Comparison of ENCODE assay signal across 15 cellular contexts in genomic region chr15:62430056-62430455, GRCh38. TPM values are rescaled to one million over a fixed set of nuclear protein-coding genes. Genes with fewer than 3 reads are reported as not detected.
DNase-seq lines count a peak whose midpoint lies in the region; ATAC-seq, FAIRE-seq and TF ChIP-seq lines count a peak whose summit lies in the region.
"Had no signal": no experiment of that assay in that cellular context is flagged by ENCODE, and none has a peak within 500 bp of the region (broad histone marks: within the 10 kb centered on the region; RNA-seq: fewer than 3 reads in every experiment).

No MANE protein-coding gene starts in this region.

- no peaks in the 10 kb centered on the region for H3K27me3 ChIP-seq in Caco-2 (replicated peaks; ENCODE audit: control insufficient read depth, insufficient read depth, low read length)
- H3K27me3 ChIP-seq in astrocyte (ENCODE audit: insufficient read depth, low read length), result no peaks in the 10 kb centered on the region
- no peaks in the 10 kb centered on the region for H3K27me3 ChIP-seq in pancreas
- no peaks in the 10 kb centered on the region for H3K27me3 ChIP-seq in transverse colon

- no peak for TF ChIP-seq EP300 in transverse colon (IDR thresholded peaks at IDR 0.05; ENCODE audit: low read depth)

- H3K36me3 ChIP-seq in Caco-2 (ENCODE audit: control insufficient read depth, insufficient read depth, low read length) (no peaks in the 10 kb centered on the region; the same call in 1 of the 2 replicates), astrocyte (ENCODE audit: insufficient read depth, low read length) (no peaks in the 10 kb centered on the region), pancreas (no peaks in the 10 kb centered on the region), transverse colon (no peaks in the 10 kb centered on the region)

- TF ChIP-seq CTCF in Caco-2 (IDR thresholded peaks at IDR 0.05; ENCODE audit: insufficient read depth in 1 of 2, low read depth in 1 of 2, low read length in 1 of 2, severe bottlenecking in 1 of 2, unreplicated experiment in 1 of 2), result no peak
- TF ChIP-seq CTCF in astrocyte (IDR thresholded peaks at IDR 0.05; ENCODE audit: insufficient read depth, low read depth, low read length), result no peak
- no peak for TF ChIP-seq CTCF in pancreas (IDR thresholded peaks at IDR 0.05)
- no peak for TF ChIP-seq CTCF in transverse colon (IDR thresholded peaks at IDR 0.05)

- CTCF ChIA-PET in Caco-2 (lab: Charles Lee), result no interaction called here

- H3K27ac ChIP-seq in astrocyte (ENCODE audit: low read depth, low read length), result no peak overlapping the region
- H3K27ac ChIP-seq in pancreas, result no peak overlapping the region
- peak overlapping the region in 3 of 4 donors; percentile 30 to 57 (median 53) for H3K27ac ChIP-seq in transverse colon

- peak overlapping the region; percentile 82 for H3K27ac Mint-ChIP-seq in Caco-2 (ENCODE audit: unreplicated experiment)
- no peak overlapping the region for H3K27ac Mint-ChIP-seq in astrocyte (ENCODE audit: unreplicated experiment)
- H3K27ac Mint-ChIP-seq: B cell; CD4-positive, alpha-beta T cell had no signal

- no peaks in the 10 kb centered on the region for H4K20me1 ChIP-seq in astrocyte (ENCODE audit: insufficient read depth, low read length)

- H3K4me1 Mint-ChIP-seq in Caco-2 (ENCODE audit: low read depth, unreplicated experiment), result peaks cover 24% of the 10 kb centered on the region
- H3K4me1 Mint-ChIP-seq in astrocyte (ENCODE audit: low read depth, unreplicated experiment), result peaks cover 19% of the 10 kb centered on the region
- H3K4me1 Mint-ChIP-seq: B cell had no signal

- H3K4me2 ChIP-seq in astrocyte (ENCODE audit: low read length), result no peak overlapping the region

- H3K4me3 Mint-ChIP-seq in Caco-2 (ENCODE audit: unreplicated experiment) (no peak overlapping the region), astrocyte (ENCODE audit: unreplicated experiment) (no peak overlapping the region)
- H3K4me3 Mint-ChIP-seq: B cell; CD4-positive, alpha-beta T cell; H9 had no signal

- FAIRE-seq in astrocyte (lab: Jason Lieb, UNC), result peak; percentile 43
- peak; percentile 23 for FAIRE-seq in pancreas (lab: Jason Lieb, UNC)
- FAIRE-seq: GM12878, GM18507 had no signal

- ATAC-seq in pancreas (no peak), Right ventricle myocardium superior (ENCODE audit: poor library complexity) (no peak)
- ATAC-seq: GM12878 had no signal

- H3K9me3 Mint-ChIP-seq in Caco-2 (ENCODE audit: unreplicated experiment) (no peaks in the 10 kb centered on the region), astrocyte (ENCODE audit: unreplicated experiment) (no peaks in the 10 kb centered on the region)
- H3K9me3 Mint-ChIP-seq: CD4-positive, alpha-beta T cell had no signal

- intact Hi-C loops in Caco-2 (cut with micrococcal nuclease; ENCODE audit: unreplicated experiment) (no loop called here), pancreas (cut with DNase I) (no loop called here), transverse colon (cut with DNase I; ENCODE audit: low total_unique reads) (no loop called here), Right ventricle myocardium superior (cut with DNase I) (no loop called here)

- no peak for DNase-seq in Caco-2
- no peak for DNase-seq in astrocyte (ENCODE audit: low read depth)
- no peak for DNase-seq in pancreas
- no peak for DNase-seq in transverse colon
- no peak for DNase-seq in hypothalamus (lab: John Stamatoyannopoulos, UW)
- no peak for DNase-seq in NCI-H69 (lab: John Stamatoyannopoulos, UW)
- DNase-seq in Right ventricle myocardium superior, result no peak
- DNase-seq: C1 segment of cervical spinal cord; CD4-positive, alpha-beta T cell; DMS79; GOT3; H9 had no signal

- H2AFZ ChIP-seq in astrocyte (ENCODE audit: low read depth, low read length), result no peak overlapping the region

- no peak overlapping the region for H3K9ac ChIP-seq in astrocyte (ENCODE audit: low read length)

- no TSS peak for BruUV-seq in Caco-2 (replicated peaks; lab: Mats Ljungman, UMichigan)

- peaks cover 19% of the 10 kb centered on the region for H3K36me3 Mint-ChIP-seq in Caco-2 (ENCODE audit: insufficient read depth, unreplicated experiment)
- peaks cover 6% of the 10 kb centered on the region for H3K36me3 Mint-ChIP-seq in astrocyte (ENCODE audit: low read depth, unreplicated experiment)

- no peaks in the 10 kb centered on the region for H3K79me2 ChIP-seq in astrocyte (ENCODE audit: insufficient read depth, low read length)

- H3K9me3 ChIP-seq in Caco-2, result no peaks in the 10 kb centered on the region
- H3K9me3 ChIP-seq in astrocyte (ENCODE audit: insufficient read depth, low read depth, low read length), result no peaks in the 10 kb centered on the region
- no peaks in the 10 kb centered on the region for H3K9me3 ChIP-seq in pancreas
- no peaks in the 10 kb centered on the region for H3K9me3 ChIP-seq in transverse colon

- 92 to 94% methylated on average over 2 of the region's 2 CpGs for WGBS in pancreas, 2 donors
- 74 to 84% methylated on average over 2 of the region's 2 CpGs for WGBS in transverse colon (ENCODE audit: low coverage in 1 of 2), 2 donors

- peaks cover 55% of the 10 kb centered on the region for H3K4me1 ChIP-seq in Caco-2
- H3K4me1 ChIP-seq in astrocyte (ENCODE audit: insufficient read depth, low read length), result peaks cover 4% of the 10 kb centered on the region
- H3K4me1 ChIP-seq in pancreas, result no peaks in the 10 kb centered on the region
- H3K4me1 ChIP-seq in transverse colon, result peaks cover 0 to 17% (median 10%) of the 10 kb centered on the region in 4 donors

- no peak overlapping the region for H3K4me3 ChIP-seq in Caco-2 (ENCODE audit: low read depth, low read length)
- no peak overlapping the region for H3K4me3 ChIP-seq in astrocyte (ENCODE audit: insufficient read depth, low read depth, low read length)
- no peak overlapping the region for H3K4me3 ChIP-seq in pancreas
- no peak overlapping the region for H3K4me3 ChIP-seq in transverse colon
- H3K4me3 ChIP-seq: GM12878 had no signal

- POLR2A ChIA-PET in Caco-2 (lab: Charles Lee), result no interaction called here

- in situ Hi-C loops in transverse colon (cut with MboI; ENCODE audit: low pct_ligation_motif_present in 1 of 4, low pct_unique_long_range_greater_than_20kb in 1 of 4, low sequenced_read_pairs in 3 of 4), result no loop called here

- TF ChIP-seq POLR2A in transverse colon (IDR thresholded peaks at IDR 0.05), result no peak

- no peaks in the 10 kb centered on the region for H3K27me3 Mint-ChIP-seq in Caco-2 (ENCODE audit: insufficient read depth, unreplicated experiment)
- H3K27me3 Mint-ChIP-seq in astrocyte (ENCODE audit: low read depth, unreplicated experiment), result no peaks in the 10 kb centered on the region
- H3K27me3 Mint-ChIP-seq: B cell had no signal

RNA-seq across cellular contexts. Expression of gene TLN2, which starts 39.7 kb away (rescaled TPM):
- total RNA-seq in Caco-2 (2022) (75.7 and 77.5 TPM in 2 replicates), astrocyte (31.4 and 32.1 TPM in 2 replicates), pancreas (1 to 10 TPM; 5.2 to 8.7 (median 6.1) TPM), transverse colon (100 to 1,000 TPM in 1 of 4 donors, 10 to 100 TPM in 3; 50.7 to 133 (median 66.3) TPM), Right ventricle myocardium superior (40.2 TPM)
- polyA plus RNA-seq in pancreas, result 1 to 10 TPM; 2.5 to 3.9 TPM

Comparison
In these comparisons a context has a peak if more than half of its experiments do, and no peak if none do; other contexts are left out.
1. H3K27ac ChIP-seq: peak in transverse colon (3 of 4); none in astrocyte (single experiment) and pancreas (0 of 4).